Comparison of ENCODE assay signal across 17 cellular contexts in the genomic region with DNA sequence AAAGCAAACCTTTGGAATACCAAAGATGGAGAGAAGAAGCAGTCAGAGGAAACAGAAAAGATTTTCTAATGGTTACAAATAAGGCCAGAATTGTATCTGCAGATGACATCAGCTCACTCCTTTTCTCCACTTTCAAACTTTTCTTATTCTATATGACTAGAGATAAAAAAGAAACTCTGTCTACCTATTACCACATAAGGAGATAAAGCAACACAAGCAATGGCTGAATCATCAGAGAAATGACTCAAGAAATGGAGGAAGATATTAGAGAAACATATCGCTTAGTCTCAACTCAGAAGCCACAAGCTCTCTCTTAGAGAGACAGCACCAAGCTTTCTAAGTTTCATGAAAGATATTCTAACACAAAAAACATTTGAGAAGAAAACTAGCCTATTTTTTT.
DNase-seq lines count a peak whose midpoint lies in the region; ATAC-seq and TF ChIP-seq lines count a peak whose summit lies in the region.
"Had no signal": no experiment of that assay in that cellular context is flagged by ENCODE, and none has a peak within 500 bp of the region (broad histone marks: within the 10 kb centered on the region; RNA-seq: fewer than 3 reads in every experiment).

No MANE protein-coding gene starts in this region.

- H3K9me2 ChIP-seq in PC-3 (replicated peaks; ENCODE audit: low read length), result no peaks in the 10 kb centered on the region

- no peak overlapping the region for H3K9ac ChIP-seq in PC-3 (ENCODE audit: low read length)

- TF ChIP-seq CTCF in astrocyte of the spinal cord (IDR thresholded peaks at IDR 0.05; ENCODE audit: low read depth, low read length) (no peak), PC-3 (conservative IDR thresholded peaks at IDR 0.05; ENCODE audit: low read depth, low read length) (no peak)

- no peaks in the 10 kb centered on the region for H3K4me1 Mint-ChIP-seq in activated naive CD8-positive, alpha-beta T cell treated with anti-CD3 and anti-CD28 coated beads, Interleukin-2, amount 50 U/mL, for 24 hours
- H3K4me1 Mint-ChIP-seq: activated CD4-positive, alpha-beta T cell treated with anti-CD3 and anti-CD28 coated beads, Interleukin-2, amount 10 ng/mL, durations not matched to agents 24 days and 14 days; naive thymus-derived CD4-positive, alpha-beta T cell; T-helper 17 cell had no signal

- H3F3A ChIP-seq in PC-3 (ENCODE audit: low read length, unreplicated experiment), result no peaks in the 10 kb centered on the region

- peaks cover 7% of the 10 kb centered on the region for H3K9me3 Mint-ChIP-seq in activated naive CD8-positive, alpha-beta T cell treated with anti-CD3 and anti-CD28 coated beads, Interleukin-2, amount 50 U/mL, for 24 hours
- H3K9me3 Mint-ChIP-seq: activated CD4-positive, alpha-beta T cell treated with anti-CD3 and anti-CD28 coated beads, Interleukin-2, amount 10 ng/mL, durations not matched to agents 24 days and 14 days had no signal

- H3K4me3 ChIP-seq in astrocyte of the spinal cord (ENCODE audit: low read depth, low read length), result no peak overlapping the region
- H3K4me3 ChIP-seq in PC-3 (ENCODE audit: low read length), result no peak overlapping the region
- H3K4me3 ChIP-seq: breast epithelium, left ventricle myocardium inferior had no signal

- H3K36me3 Mint-ChIP-seq in activated naive CD8-positive, alpha-beta T cell treated with anti-CD3 and anti-CD28 coated beads, Interleukin-2, amount 50 U/mL, for 24 hours (ENCODE audit: low read depth), result no peaks in the 10 kb centered on the region
- H3K36me3 Mint-ChIP-seq: naive thymus-derived CD4-positive, alpha-beta T cell had no signal

- H4K20me1 ChIP-seq in PC-3 (ENCODE audit: low read length), result no peaks in the 10 kb centered on the region

- H3K27me3 Mint-ChIP-seq in activated naive CD8-positive, alpha-beta T cell treated with anti-CD3 and anti-CD28 coated beads, Interleukin-2, amount 50 U/mL, for 24 hours, result no peaks in the 10 kb centered on the region
- H3K27me3 Mint-ChIP-seq: activated CD4-positive, alpha-beta T cell treated with anti-CD3 and anti-CD28 coated beads, Interleukin-2, amount 10 ng/mL, durations not matched to agents 24 days and 14 days; naive thymus-derived CD4-positive, alpha-beta T cell; T-helper 17 cell had no signal

- intact Hi-C loops in PC-3 (cut with micrococcal nuclease), result no loop called here

- H3K4me1 ChIP-seq in PC-3 (ENCODE audit: insufficient read depth, low read length), result no peaks in the 10 kb centered on the region
- H3K4me1 ChIP-seq: breast epithelium, left ventricle myocardium inferior had no signal

- peak; percentile 63 for DNase-seq in astrocyte of the spinal cord (ENCODE audit: low read depth, low spot score)
- no peak for DNase-seq in epidermal melanocyte (ENCODE audit: insufficient read length, low spot score)
- no peak for DNase-seq in activated naive CD8-positive, alpha-beta T cell treated with anti-CD3 and anti-CD28 coated beads, Interleukin-2, amount 50 U/mL, for 24 hours
- no peak for DNase-seq in PC-3
- DNase-seq in NCI-H1105 (lab: John Stamatoyannopoulos, UW), result no peak
- DNase-seq: activated CD4-positive, alpha-beta T cell treated with anti-CD3 and anti-CD28 coated beads, Interleukin-2, amount 10 ng/mL, durations not matched to agents 24 days and 14 days; HCEC 1CT; left ventricle myocardium inferior; naive thymus-derived CD4-positive, alpha-beta T cell; right cardiac atrium; T-helper 17 cell had no signal

- no peak overlapping the region for H2AFZ ChIP-seq in PC-3 (ENCODE audit: low read length)

- no peak overlapping the region for H3K4me2 ChIP-seq in PC-3 (ENCODE audit: low read length)

- H3K36me3 ChIP-seq in PC-3 (ENCODE audit: low read depth, low read length), result no peaks in the 10 kb centered on the region
- H3K36me3 ChIP-seq: breast epithelium, left ventricle myocardium inferior had no signal

- ATAC-seq in GM18502 (IDR thresholded peaks at IDR 0.05; ENCODE audit: poor library complexity, unreplicated experiment) (peak; percentile 28), GM21526 (IDR thresholded peaks at IDR 0.05; ENCODE audit: low FRiP score, unreplicated experiment) (peak; percentile 42), HG03342 (IDR thresholded peaks at IDR 0.05; ENCODE audit: unreplicated experiment) (peak; percentile 27), PC-3 (no peak)
- no peak for ATAC-seq in activated naive CD8-positive, alpha-beta T cell treated with anti-CD3 and anti-CD28 coated beads, Interleukin-2, amount 50 U/mL, for 24 hours
- ATAC-seq: naive thymus-derived CD4-positive, alpha-beta T cell; Panc1; right cardiac atrium; T-helper 17 cell had no signal

- no TSS peak for BruUV-seq in PC-3 (replicated peaks; lab: Mats Ljungman, UMichigan)

- in situ Hi-C loops in astrocyte of the spinal cord (cut with HindIII; ENCODE audit: low sequenced_read_pairs), result no loop called here

- no peak overlapping the region for H3K27ac Mint-ChIP-seq in activated naive CD8-positive, alpha-beta T cell treated with anti-CD3 and anti-CD28 coated beads, Interleukin-2, amount 50 U/mL, for 24 hours
- H3K27ac Mint-ChIP-seq: activated CD4-positive, alpha-beta T cell treated with anti-CD3 and anti-CD28 coated beads, Interleukin-2, amount 10 ng/mL, durations not matched to agents 24 days and 14 days; naive thymus-derived CD4-positive, alpha-beta T cell; T-helper 17 cell had no signal

- CTCF ChIA-PET in PC-3 (lab: Charles Lee), result no interaction called here

- POLR2A ChIA-PET in PC-3 (lab: Charles Lee; ENCODE audit: unreplicated experiment), result no interaction called here

- H3K4me3 Mint-ChIP-seq in activated naive CD8-positive, alpha-beta T cell treated with anti-CD3 and anti-CD28 coated beads, Interleukin-2, amount 50 U/mL, for 24 hours, result no peak overlapping the region
- H3K4me3 Mint-ChIP-seq: activated CD4-positive, alpha-beta T cell treated with anti-CD3 and anti-CD28 coated beads, Interleukin-2, amount 10 ng/mL, durations not matched to agents 24 days and 14 days; naive thymus-derived CD4-positive, alpha-beta T cell; T-helper 17 cell had no signal

- no peak overlapping the region for H3K27ac ChIP-seq in PC-3 (ENCODE audit: low read length)
- H3K27ac ChIP-seq: breast epithelium, HL-60, left ventricle myocardium inferior had no signal

- H3K79me2 ChIP-seq in PC-3 (ENCODE audit: low read length), result no peaks in the 10 kb centered on the region

- no peaks in the 10 kb centered on the region for H3K9me3 ChIP-seq in PC-3 (ENCODE audit: low read length)
- H3K9me3 ChIP-seq: breast epithelium, left ventricle myocardium inferior had no signal

- H3K27me3 ChIP-seq in PC-3 (ENCODE audit: low read length), result no peaks in the 10 kb centered on the region
- H3K27me3 ChIP-seq: breast epithelium had no signal

Comparison
In these comparisons a context has a peak if more than half of its experiments do, and no peak if none do; other contexts are left out.
1. ATAC-seq: peak in GM18502 (single experiment), GM21526 (single experiment) and HG03342 (single experiment); none in activated naive CD8-positive, alpha-beta T cell treated with anti-CD3 and anti-CD28 coated beads, Interleukin-2, amount 50 U/mL, for 24 hours (single experiment) and PC-3 (single experiment).